In the genomic region with DNA sequence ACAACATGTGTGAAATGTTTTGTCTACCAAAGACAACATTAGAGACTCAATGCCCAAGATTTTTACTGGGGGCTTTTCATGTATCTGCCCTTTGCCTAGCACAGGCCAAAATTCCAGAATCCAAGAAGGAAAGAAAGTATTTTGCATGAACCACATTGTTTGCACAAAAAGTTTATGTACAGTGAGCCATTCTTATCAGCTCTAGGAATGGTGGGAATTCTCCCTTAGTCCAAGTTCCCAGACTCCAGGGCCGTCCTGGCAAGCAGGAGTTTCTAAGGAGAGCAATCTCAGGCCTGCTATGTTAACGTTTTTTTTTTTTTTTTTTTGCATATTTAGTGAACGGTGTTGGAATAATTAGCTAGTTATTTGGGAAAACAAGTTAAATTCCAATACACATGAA, we compare ENCODE assay signal across 1 cellular context.
TF ChIP-seq lines count a peak whose summit lies in the region.

No MANE protein-coding gene starts in this region.

TF ChIP-seq in IMR-90, 13 proteins besides CTCF, POLR2A, EP300 and RAD21:
- no peak for TF ChIP-seq MXI1 (IDR thresholded peaks at IDR 0.05; ENCODE audit: borderline replicate concordance, low read depth, low read length)
- TF ChIP-seq RFX5 (IDR thresholded peaks at IDR 0.05; ENCODE audit: low read depth, low read length) = no peak
- no peak for TF ChIP-seq MAZ (IDR thresholded peaks at IDR 0.05; ENCODE audit: borderline replicate concordance, low read depth, low read length)
- TF ChIP-seq FOS (IDR thresholded peaks at IDR 0.05; ENCODE audit: low read depth, low read length) = no peak
- TF ChIP-seq BHLHE40 (IDR thresholded peaks at IDR 0.05; ENCODE audit: low read depth, low read length) = no peak
